1 cellular context compared by ENCODE assay signal in the genomic region with DNA sequence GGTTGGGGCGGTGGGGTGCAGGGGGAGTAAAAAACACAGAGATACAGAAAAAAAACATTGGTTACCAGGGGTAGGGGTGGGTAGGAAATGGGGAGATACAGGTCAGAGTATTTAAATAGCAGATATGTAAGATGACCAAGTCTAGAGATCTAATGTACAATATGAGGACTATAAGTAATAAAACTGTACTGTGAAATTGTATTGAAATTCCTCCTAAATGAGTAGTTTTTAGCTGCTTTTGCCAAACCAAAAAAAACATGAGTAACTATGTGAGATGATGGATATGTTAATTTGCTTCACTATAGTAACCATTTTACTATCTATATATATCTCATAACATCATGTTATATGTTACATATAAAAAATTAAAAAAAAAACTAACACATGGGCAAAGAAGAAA.
TF ChIP-seq lines count a peak whose summit lies in the region.

No MANE protein-coding gene starts in this region.

TF ChIP-seq in IMR-90, 13 proteins besides CTCF, POLR2A, EP300 and RAD21 (continued from another document):
- no peak for TF ChIP-seq NFE2L2 (IDR thresholded peaks at IDR 0.05; ENCODE audit: low read depth, low read length)
